ENCODE assay signal across 14 cellular contexts in the genomic region with DNA sequence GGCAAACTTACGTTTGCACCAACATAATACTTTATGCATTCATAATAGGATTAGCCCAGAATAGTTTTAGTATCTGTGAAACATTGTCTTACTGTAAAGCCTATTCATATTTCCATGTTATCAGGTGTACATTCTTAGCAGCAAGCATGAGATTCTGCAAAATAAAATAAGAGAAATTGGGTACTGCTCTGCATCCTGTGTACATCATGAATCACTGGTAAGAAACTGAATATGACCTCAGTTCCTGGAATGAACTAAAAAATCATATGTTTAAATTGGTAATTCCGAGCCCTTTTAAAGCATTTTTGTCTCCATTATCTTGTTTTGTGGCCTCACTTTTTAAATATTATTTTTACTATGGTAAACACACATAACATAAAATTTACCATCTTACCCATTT.
A peak's percentile ranks its signal among the peaks of the same experiment; 100 is the strongest.
DNase-seq lines count a peak whose midpoint lies in the region; ATAC-seq and TF ChIP-seq lines count a peak whose summit lies in the region.
"Had no signal": no experiment of that assay in that cellular context is flagged by ENCODE, and none has a peak within 500 bp of the region (broad histone marks: within the 10 kb centered on the region; RNA-seq: fewer than 3 reads in every experiment).

No MANE protein-coding gene starts in this region.

- H3K9me3 ChIP-seq in MG63, result no peaks in the 10 kb centered on the region

- no peak for TF ChIP-seq CTCF in cardiac fibroblast (IDR thresholded peaks at IDR 0.05; ENCODE audit: low read depth, low read length)
- no peak for TF ChIP-seq CTCF in fibroblast of the aortic adventitia (IDR thresholded peaks at IDR 0.05; ENCODE audit: insufficient read depth, low read length)

- DNase-seq in EH (ENCODE audit: low read depth) (peak; percentile 15), HCEC 1CT (peak; percentile 15), cardiac fibroblast (ENCODE audit: low read depth in 2 of 2) (peak; percentile 2 to 48), fibroblast of the aortic adventitia (ENCODE audit: low read depth) (peak; percentile 17), NCI-H1417 treated with DMSO at 0.1 percent for 48 hours (lab: John Stamatoyannopoulos, UW) (no peak), MG63 (no peak)
- no peak for DNase-seq in natural killer cell treated with Interleukin-12 subunit alpha and Interleukin-12 subunit beta and Interleukin-15 and Interleukin-18, amount 100 ng/mL, for 72 hours (ENCODE audit: low spot score)
- DNase-seq: C1 segment of cervical spinal cord; CD4-positive, alpha-beta memory T cell; DMS79; GDM1 had no signal

- no peak overlapping the region for H3K27ac Mint-ChIP-seq in natural killer cell treated with Interleukin-12 subunit alpha and Interleukin-12 subunit beta and Interleukin-15 and Interleukin-18, amount 100 ng/mL, for 72 hours
- H3K27ac Mint-ChIP-seq: B cell, IgD-negative memory B cell had no signal

- no peaks in the 10 kb centered on the region for H3K27me3 Mint-ChIP-seq in natural killer cell treated with Interleukin-12 subunit alpha and Interleukin-12 subunit beta and Interleukin-15 and Interleukin-18, amount 100 ng/mL, for 72 hours
- H3K27me3 Mint-ChIP-seq: B cell; CD4-positive, alpha-beta memory T cell; IgD-negative memory B cell had no signal

- no peaks in the 10 kb centered on the region for H3K36me3 ChIP-seq in MG63

- H3K36me3 Mint-ChIP-seq in natural killer cell treated with Interleukin-12 subunit alpha and Interleukin-12 subunit beta and Interleukin-15 and Interleukin-18, amount 100 ng/mL, for 72 hours, result no peaks in the 10 kb centered on the region
- H3K36me3 Mint-ChIP-seq: CD4-positive, alpha-beta memory T cell; IgD-negative memory B cell had no signal

- no peak for ATAC-seq in HG02870 (IDR thresholded peaks at IDR 0.05; ENCODE audit: unreplicated experiment)
- ATAC-seq in natural killer cell treated with Interleukin-12 subunit alpha and Interleukin-12 subunit beta and Interleukin-15 and Interleukin-18, amount 100 ng/mL, for 72 hours, result no peak

- no peak overlapping the region for H3K4me3 Mint-ChIP-seq in natural killer cell treated with Interleukin-12 subunit alpha and Interleukin-12 subunit beta and Interleukin-15 and Interleukin-18, amount 100 ng/mL, for 72 hours
- H3K4me3 Mint-ChIP-seq: B cell; CD4-positive, alpha-beta memory T cell; IgD-negative memory B cell had no signal

- H3K27me3 ChIP-seq in MG63, result no peaks in the 10 kb centered on the region

- H3K4me3 ChIP-seq in cardiac fibroblast (replicated peaks in 1 of 2; ENCODE audit: low read depth in 2 of 2, low read length in 2 of 2) (no peak overlapping the region), fibroblast of the aortic adventitia (ENCODE audit: low read depth, low read length) (no peak overlapping the region), MG63 (no peak overlapping the region)

- H3K4me1 Mint-ChIP-seq in natural killer cell treated with Interleukin-12 subunit alpha and Interleukin-12 subunit beta and Interleukin-15 and Interleukin-18, amount 100 ng/mL, for 72 hours (ENCODE audit: low read depth in 2 of 2), result no peaks in the 10 kb centered on the region
- H3K4me1 Mint-ChIP-seq: B cell; CD4-positive, alpha-beta memory T cell had no signal

- H3K9me3 Mint-ChIP-seq in natural killer cell treated with Interleukin-12 subunit alpha and Interleukin-12 subunit beta and Interleukin-15 and Interleukin-18, amount 100 ng/mL, for 72 hours, result peaks cover 14% of the 10 kb centered on the region

Comparison
In these comparisons a context has a peak if more than half of its experiments do, and no peak if none do; other contexts are left out.
1. DNase-seq: peak in EH (single experiment), HCEC 1CT (single experiment), cardiac fibroblast (2 of 2) and fibroblast of the aortic adventitia (single experiment); none in NCI-H1417 treated with DMSO at 0.1 percent for 48 hours (single experiment), MG63 (single experiment) and natural killer cell treated with Interleukin-12 subunit alpha and Interleukin-12 subunit beta and Interleukin-15 and Interleukin-18, amount 100 ng/mL, for 72 hours (single experiment).